18 cellular contexts compared by ENCODE assay signal in the genomic region with DNA sequence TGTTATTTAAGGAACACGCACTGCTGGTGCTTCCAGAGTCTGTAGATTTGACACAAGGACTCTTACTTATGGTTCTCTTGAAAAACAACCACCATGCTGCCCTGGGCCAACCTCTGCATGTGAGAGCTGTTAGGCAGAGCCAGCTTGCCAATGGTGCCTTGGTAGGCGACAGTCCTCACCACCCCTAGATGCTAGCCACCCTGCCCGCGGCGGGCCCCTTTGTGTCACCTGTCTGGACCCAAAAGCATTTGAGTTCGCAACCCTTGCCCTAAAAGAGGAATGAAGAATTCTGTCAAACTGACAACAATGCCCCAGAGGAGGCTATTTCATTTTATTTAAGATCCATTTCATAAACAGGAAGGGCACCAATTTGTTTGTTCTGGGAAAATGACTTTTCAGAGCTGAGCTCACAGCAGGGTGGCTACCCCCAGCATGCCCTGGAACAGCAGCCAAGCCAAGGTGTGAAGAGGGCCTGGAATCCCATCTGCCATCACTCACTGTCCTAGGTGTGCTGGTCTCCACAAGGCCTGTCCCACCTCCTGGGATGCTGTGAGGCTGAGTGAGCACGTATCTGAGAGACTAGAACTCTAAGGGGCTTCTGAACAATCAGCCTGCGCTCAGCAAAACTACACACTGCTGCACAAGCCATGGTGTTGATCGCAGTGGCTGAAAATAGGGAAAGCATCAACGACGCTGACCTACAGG.
DNase-seq lines count a peak whose midpoint lies in the region; ATAC-seq and TF ChIP-seq lines count a peak whose summit lies in the region.
"Had no signal": no experiment of that assay in that cellular context is flagged by ENCODE, and none has a peak within 500 bp of the region (broad histone marks: within the 10 kb centered on the region; RNA-seq: fewer than 3 reads in every experiment).

No MANE protein-coding gene starts in this region.

- H3K4me3 Mint-ChIP-seq in MCF 10A (ENCODE audit: unreplicated experiment): no peak overlapping the region
- peak overlapping the region; percentile 41 for H3K4me3 Mint-ChIP-seq in neural progenitor cell
- H3K4me3 Mint-ChIP-seq: CD14-positive monocyte; CD8-positive, alpha-beta T cell; GM23338; H9 had no signal

- H3K36me3 Mint-ChIP-seq in MCF 10A (ENCODE audit: insufficient read depth, unreplicated experiment) (no peaks in the 10 kb centered on the region), neural progenitor cell (no peaks in the 10 kb centered on the region)
- H3K36me3 Mint-ChIP-seq: CD14-positive monocyte; CD8-positive, alpha-beta T cell had no signal

- H3K4me1 ChIP-seq in mammary epithelial cell (ENCODE audit: insufficient read depth, low read length): no peaks in the 10 kb centered on the region
- H3K4me1 ChIP-seq in esophagus (ENCODE audit: control insufficient read depth in 2 of 2, insufficient read depth in 2 of 2, low read length in 1 of 2): peaks cover 3 to 11% of the 10 kb centered on the region in 2 donors
- no peaks in the 10 kb centered on the region for H3K4me1 ChIP-seq in neural progenitor cell

- intact Hi-C loops in MCF 10A (cut with micrococcal nuclease): no loop called here
- intact Hi-C loops in mammary epithelial cell (cut with micrococcal nuclease): no loop called here

- no peak overlapping the region for H3K27ac ChIP-seq in mammary epithelial cell (ENCODE audit: insufficient read depth, low read depth, low read length)
- peak overlapping the region; percentile 68 to 89 for H3K27ac ChIP-seq in esophagus (ENCODE audit: low read depth in 2 of 2, low read length in 1 of 2)
- H3K27ac ChIP-seq in neural progenitor cell: no peak overlapping the region
- H3K27ac ChIP-seq: 22Rv1, HL-60 had no signal

- H3K36me3 ChIP-seq in mammary epithelial cell (ENCODE audit: insufficient read depth, low read length) (no peaks in the 10 kb centered on the region), esophagus (ENCODE audit: control insufficient read depth in 2 of 2, insufficient read depth in 2 of 2, low read length in 1 of 2) (no peaks in the 10 kb centered on the region), neural progenitor cell (no peaks in the 10 kb centered on the region)

- H3K27ac Mint-ChIP-seq in MCF 10A (ENCODE audit: low read depth, unreplicated experiment) (peak overlapping the region; percentile 83), neural progenitor cell (no peak overlapping the region)
- H3K27ac Mint-ChIP-seq: CD8-positive, alpha-beta T cell; GM23338; H9 had no signal

- WGBS in mammary epithelial cell (ENCODE audit: low coverage, missing lambda C conversion rate): 74% methylated on average over 8 of the region's 11 CpGs
- 81 to 87% methylated on average over 11 of the region's 11 CpGs for WGBS in esophagus, 2 donors

- H3K27me3 Mint-ChIP-seq in MCF 10A (ENCODE audit: insufficient read depth, unreplicated experiment) (no peaks in the 10 kb centered on the region), neural progenitor cell (ENCODE audit: insufficient read depth, low read depth) (peaks cover 15% of the 10 kb centered on the region)

- peaks cover 34% of the 10 kb centered on the region for H3K9me3 ChIP-seq in mammary epithelial cell (replicated peaks; ENCODE audit: insufficient read depth, low read length)
- no peaks in the 10 kb centered on the region for H3K9me3 ChIP-seq in esophagus (ENCODE audit: control insufficient read depth in 2 of 2, insufficient read depth in 1 of 2, low read depth in 1 of 2, low read length in 1 of 2)
- H3K9me3 ChIP-seq in neural progenitor cell (ENCODE audit: low read depth): no peaks in the 10 kb centered on the region

- POLR2A ChIA-PET in MCF 10A (lab: Yijun Ruan, JAX): interaction anchor here (0.7 to 2.0 kb wide), 8 partner anchors 16 to 44 kb away, joined by 3 to 14 read pairs (median 4); no protein-coding TSS in a partner anchor

- H3K9me3 Mint-ChIP-seq in MCF 10A (ENCODE audit: unreplicated experiment) (no peaks in the 10 kb centered on the region), neural progenitor cell (peaks cover 2% of the 10 kb centered on the region)
- H3K9me3 Mint-ChIP-seq: CD8-positive, alpha-beta T cell; H9 had no signal

- H3K79me2 ChIP-seq in mammary epithelial cell (ENCODE audit: insufficient read depth, low read length) (no peaks in the 10 kb centered on the region), neural progenitor cell (ENCODE audit: low read depth) (no peaks in the 10 kb centered on the region)

- H3K4me3 ChIP-seq in mammary epithelial cell (replicated peaks in 1 of 3; ENCODE audit: insufficient read depth in 1 of 3, low read depth in 2 of 3, low read length in 3 of 3) (no peak overlapping the region), esophagus (ENCODE audit: low read depth in 1 of 2, low read length in 2 of 2) (no peak overlapping the region), neural progenitor cell (no peak overlapping the region)
- H3K4me3 ChIP-seq: GM23338 had no signal

- in situ Hi-C loops in mammary epithelial cell (cut with MboI; ENCODE audit: low sequenced_read_pairs in 2 of 2): no loop called here

- H3K9ac ChIP-seq in mammary epithelial cell (ENCODE audit: insufficient read depth, low read length) (no peak overlapping the region), neural progenitor cell (no peak overlapping the region)

- H4K20me1 ChIP-seq in mammary epithelial cell (ENCODE audit: insufficient read depth, low read length) (no peaks in the 10 kb centered on the region), neural progenitor cell (ENCODE audit: low read depth) (no peaks in the 10 kb centered on the region)

- CTCF ChIA-PET in MCF 10A (lab: Yijun Ruan, JAX) (interaction anchor here (0.6 to 1.6 kb wide), 4 partner anchors 51 to 66 kb away, joined by 3 to 4 read pairs (median 3); no protein-coding TSS in a partner anchor), mammary epithelial cell (lab: Charles Lee; ENCODE audit: low non-redundant PET) (no interaction called here)

- dilution Hi-C loops in mammary epithelial cell (cut with HindIII; ENCODE audit: low sequenced_read_pairs): no loop called here

- H3K4me1 Mint-ChIP-seq in MCF 10A (ENCODE audit: insufficient read depth, unreplicated experiment) (peaks cover 9% of the 10 kb centered on the region), neural progenitor cell (peaks cover 44% of the 10 kb centered on the region)
- H3K4me1 Mint-ChIP-seq: CD14-positive monocyte, GM23338 had no signal

- H2AFZ ChIP-seq in mammary epithelial cell (ENCODE audit: low read depth, low read length): no peak overlapping the region
- H2AFZ ChIP-seq in neural progenitor cell (replicated peaks): no peak overlapping the region
- H2AFZ ChIP-seq: GM23338 had no signal

- no peaks in the 10 kb centered on the region for H3F3A ChIP-seq in neural progenitor cell (ENCODE audit: low read depth)

- ATAC-seq in HG03108 (IDR thresholded peaks at IDR 0.05; ENCODE audit: unreplicated experiment) (no peak), HG03460 (IDR thresholded peaks at IDR 0.05; ENCODE audit: unreplicated experiment) (no peak), GM21825 (IDR thresholded peaks at IDR 0.05; ENCODE audit: unreplicated experiment) (no peak)
- ATAC-seq: CD8-positive, alpha-beta T cell; GM23338 had no signal

- H3K4me2 ChIP-seq in mammary epithelial cell (ENCODE audit: insufficient read depth, low read depth, low read length) (no peak overlapping the region), neural progenitor cell (no peak overlapping the region)
- H3K4me2 ChIP-seq: GM23338 had no signal

- DNase-seq in MCF 10A (ENCODE audit: unreplicated experiment) (no peak), mammary epithelial cell (no peak), neural progenitor cell (ENCODE audit: low spot score) (no peak)
- DNase-seq: CD8-positive, alpha-beta T cell; COR-L47; DMS153; DMS79 treated with DMSO at 0.1 percent for 48 hours; EL; GDM1; H9 had no signal

- BruUV-seq in MCF 10A (replicated peaks; lab: Mats Ljungman, UMichigan) (no TSS peak), mammary epithelial cell (replicated peaks; lab: Mats Ljungman, UMichigan) (no TSS peak)

- H3K27me3 ChIP-seq in mammary epithelial cell (ENCODE audit: insufficient read depth, low read length) (no peaks in the 10 kb centered on the region), esophagus (ENCODE audit: control insufficient read depth in 1 of 2, insufficient read depth in 2 of 2, low read length in 2 of 2) (no peaks in the 10 kb centered on the region), neural progenitor cell (peaks cover 34% of the 10 kb centered on the region)

- no peak for TF ChIP-seq CTCF in MCF 10A (IDR thresholded peaks at IDR 0.05; ENCODE audit: unreplicated experiment)
- no peak for TF ChIP-seq CTCF in mammary epithelial cell (conservative IDR thresholded peaks at IDR 0.05 in 1 of 2, IDR thresholded peaks at IDR 0.05 in 1 of 2; ENCODE audit: extremely low read depth in 1 of 2, insufficient read depth in 1 of 2, low read depth in 1 of 2, low read length in 2 of 2)
- no peak for TF ChIP-seq CTCF in neural progenitor cell (IDR thresholded peaks at IDR 0.05)

Comparison
In these comparisons a context has a peak if more than half of its experiments do, and no peak if none do; other contexts are left out.
1. H3K27ac ChIP-seq: peak in esophagus (2 of 2); none in mammary epithelial cell (single experiment) and neural progenitor cell (single experiment).